Comparison of ENCODE assay signal across 1 cellular context in genomic region chr12:18454330-18454729, GRCh38.
A peak's percentile ranks its signal among the peaks of the same experiment; 100 is the strongest.
TF ChIP-seq lines count a peak whose summit lies in the region.

No MANE protein-coding gene starts in this region.

TF ChIP-seq in WTC11, 78 proteins besides CTCF, POLR2A, EP300 and RAD21 (continued from another document):
- TF ChIP-seq USF1 (CRISPR knock-in tag; IDR thresholded peaks at IDR 0.05) (peak; percentile 89), ZNF281 (CRISPR knock-in tag; IDR thresholded peaks at IDR 0.05) (no peak), ETV6 (CRISPR knock-in tag; IDR thresholded peaks at IDR 0.05) (no peak), ARID4B (CRISPR knock-in tag; IDR thresholded peaks at IDR 0.05; ENCODE audit: borderline replicate concordance) (no peak), ZMAT4 (CRISPR knock-in tag; IDR thresholded peaks at IDR 0.05) (no peak), NFATC4 (CRISPR knock-in tag; IDR thresholded peaks at IDR 0.05) (no peak), CREM (CRISPR knock-in tag; IDR thresholded peaks at IDR 0.05) (no peak), SOX15 (CRISPR knock-in tag; IDR thresholded peaks at IDR 0.05) (no peak), SMAD4 (CRISPR knock-in tag; IDR thresholded peaks at IDR 0.05) (no peak), FOXJ3 (CRISPR knock-in tag; IDR thresholded peaks at IDR 0.05; ENCODE audit: borderline replicate concordance) (no peak), MXD4 (CRISPR knock-in tag; IDR thresholded peaks at IDR 0.05; ENCODE audit: borderline replicate concordance) (no peak)
